In genomic region chr4:54116246-54116645, GRCh38 we compare ENCODE assay signal across 9 cellular contexts. TPM values are rescaled to one million over a fixed set of nuclear protein-coding genes. Genes with fewer than 3 reads are reported as not detected.
"Had no signal": no experiment of that assay in that cellular context is flagged by ENCODE, and none has a peak within 500 bp of the region (broad histone marks: within the 10 kb centered on the region; RNA-seq: fewer than 3 reads in every experiment).

No MANE protein-coding gene starts in this region.

RNA-seq across cellular contexts. Expression of gene GSX2, which starts 16.3 kb away (rescaled TPM):
- total RNA-seq: OCI-LY7, PC-3, PC-9, Peyer's patch, Right ventricle myocardium inferior, Right ventricle myocardium superior, RPMI7951, SJSA1, SK-MEL-5 had no signal
